27 cellular contexts compared by ENCODE assay signal in genomic region chr10:36885746-36886145, GRCh38.
"Had no signal": no experiment of that assay in that cellular context is flagged by ENCODE, and none has a peak within 500 bp of the region (broad histone marks: within the 10 kb centered on the region; RNA-seq: fewer than 3 reads in every experiment).

No MANE protein-coding gene starts in this region.

- H3K36me3 ChIP-seq: ovary, spleen, stomach, thoracic aorta, tibial nerve, upper lobe of left lung, vagina had no signal

- H3K36me3 Mint-ChIP-seq: naive thymus-derived CD4-positive, alpha-beta T cell; natural killer cell; stimulated activated effector memory CD8-positive, alpha-beta T cell treated with anti-CD3 and anti-CD28 coated beads, Interleukin-12 subunit alpha, Interleukin-12 subunit beta, amount 100 ng/mL, for 72 hours; stimulated activated naive B cell treated with anti-CD40 and anti-IgM and Interleukin-4, amounts not matched to agents 10 μg/mL and 1 μg/mL and 100 μg/mL, for 72 hours had no signal

- H3K4me3 ChIP-seq: ovary, psoas muscle, skin epidermis, smooth muscle cell, spleen, stomach, thoracic aorta, tibial nerve, upper lobe of left lung, vagina had no signal

- H3K27ac Mint-ChIP-seq: naive thymus-derived CD4-positive, alpha-beta T cell; natural killer cell; nephron; progenitor cell of endocrine pancreas; stimulated activated effector memory CD8-positive, alpha-beta T cell treated with anti-CD3 and anti-CD28 coated beads, Interleukin-12 subunit alpha, Interleukin-12 subunit beta, amount 100 ng/mL, for 72 hours; stimulated activated naive B cell treated with anti-CD40 and anti-IgM and Interleukin-4, amounts not matched to agents 10 μg/mL and 1 μg/mL and 100 μg/mL, for 72 hours had no signal

- H3K9ac ChIP-seq: parathyroid adenoma had no signal

- H3K9me3 Mint-ChIP-seq: naive thymus-derived CD4-positive, alpha-beta T cell; natural killer cell; nephron; stimulated activated effector memory CD8-positive, alpha-beta T cell treated with anti-CD3 and anti-CD28 coated beads, Interleukin-12 subunit alpha, Interleukin-12 subunit beta, amount 100 ng/mL, for 72 hours; stimulated activated naive B cell treated with anti-CD40 and anti-IgM and Interleukin-4, amounts not matched to agents 10 μg/mL and 1 μg/mL and 100 μg/mL, for 72 hours had no signal

- H3K27ac ChIP-seq: ovary, parathyroid adenoma, psoas muscle, skin epidermis, spleen, stomach, thoracic aorta, tibial nerve, upper lobe of left lung, vagina had no signal

- H3K9me3 ChIP-seq: ovary, psoas muscle, spleen, stomach, thoracic aorta, tibial nerve, upper lobe of left lung, vagina had no signal

- H3K27me3 Mint-ChIP-seq: progenitor cell of endocrine pancreas had no signal

- DNase-seq: naive thymus-derived CD4-positive, alpha-beta T cell; natural killer cell; occipital lobe; ovary; posterior cingulate gyrus; psoas muscle; right cardiac atrium; spleen; stimulated activated CD4-positive, alpha-beta T cell treated with anti-CD3 and anti-CD28 coated beads, Interleukin-12 subunit alpha, Interleukin-12 subunit beta, amount 100 ng/mL, for 4 hours; stimulated activated CD4-positive, alpha-beta T cell treated with anti-CD3 and anti-CD28 coated beads, Interleukin-1b, Interleukin-23, amount 100 ng/mL, for 48 hours; stimulated activated CD4-positive, alpha-beta T cell treated with anti-CD3 and anti-CD28 coated beads, Interleukin-2, amount 100 ng/mL, for 48 hours; stimulated activated CD4-positive, alpha-beta T cell treated with anti-CD3 and anti-CD28 coated beads, Interleukin-4, amount 100 ng/mL, for 24 hours; stimulated activated naive B cell treated with anti-CD40 and anti-IgM and Interleukin-4, amounts not matched to agents 10 μg/mL and 1 μg/mL and 100 μg/mL, for 72 hours; stimulated activated naive CD4-positive, alpha-beta T cell treated with Interleukin-2 at 50 U/mL for 16 hours; stomach; trophoblast cell; upper lobe of left lung had no signal

- H2AFZ ChIP-seq: parathyroid adenoma had no signal

- ATAC-seq: naive thymus-derived CD4-positive, alpha-beta T cell; natural killer cell; psoas muscle; sciatic nerve; stimulated activated naive B cell treated with anti-CD40 and anti-IgM and Interleukin-4, amounts not matched to agents 10 μg/mL and 1 μg/mL and 100 μg/mL, for 72 hours had no signal

- H3K4me1 ChIP-seq: parathyroid adenoma, psoas muscle, spleen, stomach, tibial nerve, upper lobe of left lung, vagina had no signal

- H3K4me1 Mint-ChIP-seq: naive thymus-derived CD4-positive, alpha-beta T cell; natural killer cell; nephron; stimulated activated effector memory CD8-positive, alpha-beta T cell treated with anti-CD3 and anti-CD28 coated beads, Interleukin-12 subunit alpha, Interleukin-12 subunit beta, amount 100 ng/mL, for 72 hours had no signal

- H3K27me3 ChIP-seq: ovary, spleen, stomach, tibial nerve, upper lobe of left lung, vagina had no signal

- H3K4me2 ChIP-seq: smooth muscle cell had no signal

- H3K4me3 Mint-ChIP-seq: naive thymus-derived CD4-positive, alpha-beta T cell; natural killer cell; nephron; stimulated activated effector memory CD8-positive, alpha-beta T cell treated with anti-CD3 and anti-CD28 coated beads, Interleukin-12 subunit alpha, Interleukin-12 subunit beta, amount 100 ng/mL, for 72 hours; stimulated activated naive B cell treated with anti-CD40 and anti-IgM and Interleukin-4, amounts not matched to agents 10 μg/mL and 1 μg/mL and 100 μg/mL, for 72 hours had no signal
